ENCODE assay signal across 8 cellular contexts in genomic region chr10:13161267-13162012, GRCh38.
DNase-seq lines count a peak whose midpoint lies in the region; ATAC-seq lines count a peak whose summit lies in the region.

MCM10 (plus strand) TSS chr10:13161558; CDS start chr10:13164203, 2,645 bp downstream.

- peak; percentile 100 for ATAC-seq in GM19025 (IDR thresholded peaks at IDR 0.05; ENCODE audit: low read depth, unreplicated experiment)
- ATAC-seq in HG03342 (IDR thresholded peaks at IDR 0.05; ENCODE audit: unreplicated experiment), result peak; percentile 100

- DNase-seq in AG20443 (ENCODE audit: low spot score) (peak; percentile 99), NCI-H345 treated with DMSO at 0.1 percent for 48 hours (lab: John Stamatoyannopoulos, UW; ENCODE audit: unreplicated experiment) (peak; percentile 93), cerebellar cortex (ENCODE audit: low spot score) (peak; percentile 100), islet precursor cell (peak; percentile 99)
- DNase-seq in activated CD4-positive, CD25-positive, alpha-beta regulatory T cell (lab: John Stamatoyannopoulos, UW), result peak; percentile 91 to 95 (median 92)
- peak; percentile 90 to 91 for DNase-seq in stimulated activated CD4-positive, alpha-beta T cell treated with anti-CD3 and anti-CD28 coated beads, Interleukin-15, amount 100 ng/mL, for 1 hour (ENCODE audit: low read depth in 1 of 2, low spot score in 1 of 2)

Comparison
In these comparisons a context has a peak if more than half of its experiments do, and no peak if none do; other contexts are left out.
1. Peak in every context shown above with its lines: DNase-seq and ATAC-seq.